In genomic region chr12:104295954-104296353, GRCh38 we compare ENCODE assay signal across 20 cellular contexts. TPM values are rescaled to one million over a fixed set of nuclear protein-coding genes. Genes with fewer than 3 reads are reported as not detected.
A peak's percentile ranks its signal among the peaks of the same experiment; 100 is the strongest.
DNase-seq lines count a peak whose midpoint lies in the region; TF ChIP-seq lines count a peak whose summit lies in the region.
"Had no signal": no experiment of that assay in that cellular context is flagged by ENCODE, and none has a peak within 500 bp of the region (broad histone marks: within the 10 kb centered on the region; RNA-seq: fewer than 3 reads in every experiment).

No MANE protein-coding gene starts in this region.

- H3K4me1 ChIP-seq in mesenchymal stem cell (ENCODE audit: control insufficient read depth, insufficient read depth, low read depth, low read length) = peaks cover 4% of the 10 kb centered on the region
- H3K4me1 ChIP-seq: body of pancreas had no signal

- no peak overlapping the region for H3K4me3 Mint-ChIP-seq in chondrocyte (ENCODE audit: unreplicated experiment)
- H3K4me3 Mint-ChIP-seq: CD14-positive monocyte; H9; nephron progenitor cell; stimulated activated memory B cell treated with anti-CD40 and anti-IgM and Interleukin-4, amounts not matched to agents 10 μg/mL and 1 μg/mL and 100 μg/mL, for 72 hours had no signal

- no peak overlapping the region for H2BK12ac ChIP-seq in mesenchymal stem cell (ENCODE audit: low read length in 2 of 2)

- DNase-seq in EL (peak; percentile 31), NCI-H226 (peak; percentile 1), chondrocyte (ENCODE audit: low spot score) (no peak), mesenchymal stem cell (no peak), NCI-H2196 (lab: John Stamatoyannopoulos, UW; ENCODE audit: unreplicated experiment) (no peak), G401 (ENCODE audit: low spot score) (no peak), T-helper 9 cell (no peak), medulla oblongata (ENCODE audit: extremely low spot score) (no peak)
- DNase-seq: activated CD4-positive, alpha-beta T cell treated with anti-CD3 and anti-CD28 coated beads, Interleukin-2, amount 50 U/mL, for 4 hours; activated naive CD4-positive, alpha-beta T cell treated with Interleukin-2 at 50 U/mL for 16 hours; body of pancreas; glutamatergic neuron; H9; mammary epithelial cell; NCI-H1436 treated with DMSO at 0.1 percent for 48 hours; nephron progenitor cell; substantia nigra had no signal

- no peak overlapping the region for H2BK120ac ChIP-seq in mesenchymal stem cell (ENCODE audit: low read depth, low read length)

- H3K9me3 ChIP-seq in mesenchymal stem cell (ENCODE audit: control insufficient read depth, low read length) = no peaks in the 10 kb centered on the region
- H3K9me3 ChIP-seq: body of pancreas had no signal

- H3K4me2 ChIP-seq in mesenchymal stem cell (ENCODE audit: low read length, poor library complexity, severe bottlenecking) = no peak overlapping the region

- no peak overlapping the region for H3K4me3 ChIP-seq in mesenchymal stem cell (ENCODE audit: insufficient read depth in 1 of 2, low read depth in 1 of 2, low read length in 2 of 2)
- H3K4me3 ChIP-seq: body of pancreas had no signal

- peak overlapping the region; percentile 37 for H3K9ac ChIP-seq in mesenchymal stem cell (ENCODE audit: low read length)

- H3K36me3 Mint-ChIP-seq in chondrocyte (ENCODE audit: low read depth) = peaks cover 7% of the 10 kb centered on the region

- in situ Hi-C loops in G401 (cut with HindIII; ENCODE audit: low sequenced_read_pairs) = no loop called here

- H3K27me3 ChIP-seq in mesenchymal stem cell (ENCODE audit: control insufficient read depth in 1 of 2, insufficient read depth in 1 of 2, low read length in 2 of 2) = no peaks in the 10 kb centered on the region
- H3K27me3 ChIP-seq: body of pancreas had no signal

- no peak overlapping the region for H2AK5ac ChIP-seq in mesenchymal stem cell (ENCODE audit: low read length, severe bottlenecking)

- no peak for TF ChIP-seq CTCF in chondrocyte (IDR thresholded peaks at IDR 0.05)

- H3K14ac ChIP-seq in mesenchymal stem cell (ENCODE audit: low read length in 2 of 2) = no peak overlapping the region

- H3K36me3 ChIP-seq in mesenchymal stem cell (ENCODE audit: control insufficient read depth in 1 of 2, insufficient read depth in 2 of 2, low read depth in 1 of 2, low read length in 2 of 2) = peaks cover 16 to 86% of the 10 kb centered on the region in 2 experiments

- H3K27me3 Mint-ChIP-seq in chondrocyte (ENCODE audit: low read depth) = no peaks in the 10 kb centered on the region
- H3K27me3 Mint-ChIP-seq: stimulated activated memory B cell treated with anti-CD40 and anti-IgM and Interleukin-4, amounts not matched to agents 10 μg/mL and 1 μg/mL and 100 μg/mL, for 72 hours had no signal

- 91% methylated on average over 1 of the region's 1 CpG for WGBS in mesenchymal stem cell

- H4K8ac ChIP-seq in mesenchymal stem cell (ENCODE audit: low read length) = no peak overlapping the region

- H3K4me1 Mint-ChIP-seq in chondrocyte (ENCODE audit: low read depth) = peaks cover 57% of the 10 kb centered on the region

- peak overlapping the region; percentile 87 for H3K27ac Mint-ChIP-seq in chondrocyte (ENCODE audit: unreplicated experiment)
- H3K27ac Mint-ChIP-seq: stimulated activated memory B cell treated with anti-CD40 and anti-IgM and Interleukin-4, amounts not matched to agents 10 μg/mL and 1 μg/mL and 100 μg/mL, for 72 hours had no signal

- no peak overlapping the region for H4K91ac ChIP-seq in mesenchymal stem cell (ENCODE audit: low read length)

- no peak overlapping the region for H3K27ac ChIP-seq in mesenchymal stem cell (ENCODE audit: low read length, poor library complexity, severe bottlenecking)
- H3K27ac ChIP-seq: body of pancreas, HL-60 had no signal

- no peaks in the 10 kb centered on the region for H3K9me3 Mint-ChIP-seq in chondrocyte (ENCODE audit: low read depth)
- H3K9me3 Mint-ChIP-seq: H9; stimulated activated memory B cell treated with anti-CD40 and anti-IgM and Interleukin-4, amounts not matched to agents 10 μg/mL and 1 μg/mL and 100 μg/mL, for 72 hours had no signal

- no peak overlapping the region for H2BK5ac ChIP-seq in mesenchymal stem cell (ENCODE audit: low read depth, low read length, poor library complexity, severe bottlenecking)

- H3K23ac ChIP-seq in mesenchymal stem cell (ENCODE audit: low read length in 2 of 2) = no peak overlapping the region

- H2AFZ ChIP-seq in mesenchymal stem cell (ENCODE audit: low read depth, low read length) = no peak overlapping the region

- no peak overlapping the region for H3K4ac ChIP-seq in mesenchymal stem cell (ENCODE audit: low read depth in 1 of 2, low read length in 2 of 2)

- peaks cover 4% of the 10 kb centered on the region for H3K79me1 ChIP-seq in mesenchymal stem cell (replicated peaks; ENCODE audit: low read length, poor library complexity, severe bottlenecking)

- no peak overlapping the region for H3K18ac ChIP-seq in mesenchymal stem cell (ENCODE audit: low read depth in 1 of 2, low read length in 2 of 2)

- no peak overlapping the region for H2BK15ac ChIP-seq in mesenchymal stem cell (ENCODE audit: low read depth, poor library complexity, severe bottlenecking)

RNA-seq across cellular contexts. Expression of gene EID3, which starts 7.6 kb away (rescaled TPM):
- 1.3 to 1.8 TPM (median 1.5 TPM) in 3 replicates for total RNA-seq in chondrocyte
- 0.50 TPM for polyA plus RNA-seq in mesenchymal stem cell (2013, experiment 1 of 2)
- polyA plus RNA-seq in mesenchymal stem cell (2013, experiment 2 of 2) = 0.51 TPM
- 0.51 and 1.7 TPM in 2 replicates for total RNA-seq in G401 (2014; rRNA removed; shearing (Covaris generic))

Comparison
In these comparisons a context has a peak if more than half of its experiments do, and no peak if none do; other contexts are left out.
1. DNase-seq: peak in EL (single experiment) and NCI-H226 (single experiment); none in chondrocyte (single experiment), mesenchymal stem cell (single experiment), NCI-H2196 (single experiment), G401 (single experiment), T-helper 9 cell (single experiment) and medulla oblongata (single experiment).